ENCODE assay signal across 1 cellular context in genomic region chr20:32485126-32485769, GRCh38.
TF ChIP-seq lines count a peak whose summit lies in the region.

No MANE protein-coding gene starts in this region.

TF ChIP-seq in HepG2, 621 proteins besides CTCF, POLR2A, EP300 and RAD21 (continued from another document and continues in another):
- no peak for TF ChIP-seq ZNF609 (CRISPR knock-in tag; IDR thresholded peaks at IDR 0.05; ENCODE audit: borderline replicate concordance)
- no peak for TF ChIP-seq ARHGAP35 (CRISPR knock-in tag; IDR thresholded peaks at IDR 0.05; ENCODE audit: borderline replicate concordance)
- TF ChIP-seq SPEN (CRISPR knock-in tag; IDR thresholded peaks at IDR 0.05; ENCODE audit: low read depth): no peak
- no peak for TF ChIP-seq ZNF296 (CRISPR knock-in tag; conservative IDR thresholded peaks at IDR 0.05)
- no peak; the same call in 1 of the 2 replicates for TF ChIP-seq RFXANK (CRISPR knock-in tag; IDR thresholded peaks at IDR 0.05)
- no peak for TF ChIP-seq ATRX (CRISPR knock-in tag; IDR thresholded peaks at IDR 0.05; ENCODE audit: borderline replicate concordance)
- TF ChIP-seq LRRFIP1 (CRISPR knock-in tag; conservative IDR thresholded peaks at IDR 0.05): no peak
- no peak; the same call in 1 of the 2 replicates for TF ChIP-seq ZNF746 (CRISPR knock-in tag; IDR thresholded peaks at IDR 0.05)
- no peak for TF ChIP-seq ZNF615 (CRISPR knock-in tag; IDR thresholded peaks at IDR 0.05; ENCODE audit: borderline replicate concordance)
- no peak for TF ChIP-seq HINFP (CRISPR knock-in tag; IDR thresholded peaks at IDR 0.05; ENCODE audit: low read depth)
- no peak for TF ChIP-seq ZSCAN31 (CRISPR knock-in tag; IDR thresholded peaks at IDR 0.05; ENCODE audit: low read depth)
- TF ChIP-seq ZNF737 (CRISPR knock-in tag; IDR thresholded peaks at IDR 0.05; ENCODE audit: borderline replicate concordance): no peak
- peak; percentile 23; the same call in 1 of the 2 replicates for TF ChIP-seq PPARG (CRISPR knock-in tag; conservative IDR thresholded peaks at IDR 0.05)
- no peak for TF ChIP-seq ETV6 (CRISPR knock-in tag; conservative IDR thresholded peaks at IDR 0.05)
- TF ChIP-seq MXD1 (CRISPR knock-in tag; IDR thresholded peaks at IDR 0.05): no peak
- no peak for TF ChIP-seq DZIP1 (CRISPR knock-in tag; IDR thresholded peaks at IDR 0.05)
- no peak for TF ChIP-seq ZFP37 (CRISPR knock-in tag; IDR thresholded peaks at IDR 0.05; ENCODE audit: borderline replicate concordance)
- no peak for TF ChIP-seq NR3C1 (CRISPR knock-in tag; IDR thresholded peaks at IDR 0.05)
- no peak; the same call in 1 of the 2 replicates for TF ChIP-seq ZNF747 (CRISPR knock-in tag; IDR thresholded peaks at IDR 0.05; ENCODE audit: borderline replicate concordance)
- no peak for TF ChIP-seq ZNF772 (CRISPR knock-in tag; IDR thresholded peaks at IDR 0.05)
- no peak for TF ChIP-seq ZNF687 (CRISPR knock-in tag; IDR thresholded peaks at IDR 0.05)
- TF ChIP-seq FOXK2 (IDR thresholded peaks at IDR 0.05): peak; percentile 86; the same call in 1 of the 2 replicates
- no peak for TF ChIP-seq IRF1 (CRISPR knock-in tag; IDR thresholded peaks at IDR 0.05; ENCODE audit: low read depth)
- TF ChIP-seq ELK4 (CRISPR knock-in tag; IDR thresholded peaks at IDR 0.05; ENCODE audit: borderline replicate concordance): no peak
- TF ChIP-seq PAF1 (CRISPR knock-in tag; IDR thresholded peaks at IDR 0.05): no peak
- no peak for TF ChIP-seq ZSCAN30 (CRISPR knock-in tag; IDR thresholded peaks at IDR 0.05)
- TF ChIP-seq TBX3 (IDR thresholded peaks at IDR 0.05; ENCODE audit: borderline replicate concordance): no peak
- no peak; the same call in 1 of the 2 replicates for TF ChIP-seq ZNF512B (CRISPR knock-in tag; IDR thresholded peaks at IDR 0.05; ENCODE audit: borderline replicate concordance)
- TF ChIP-seq HMGA1 (CRISPR knock-in tag; conservative IDR thresholded peaks at IDR 0.05): no peak
- TF ChIP-seq NAIF1 (CRISPR knock-in tag; IDR thresholded peaks at IDR 0.05; ENCODE audit: borderline replicate concordance): no peak
